Comparison of ENCODE assay signal across 10 cellular contexts in genomic region chr7:39504963-39505362, GRCh38.
DNase-seq lines count a peak whose midpoint lies in the region; ATAC-seq, FAIRE-seq and TF ChIP-seq lines count a peak whose summit lies in the region.
"Had no signal": no experiment of that assay in that cellular context is flagged by ENCODE, and none has a peak within 500 bp of the region (broad histone marks: within the 10 kb centered on the region; RNA-seq: fewer than 3 reads in every experiment).

No MANE protein-coding gene starts in this region.

- TF ChIP-seq CTCF in fibroblast of lung (conservative IDR thresholded peaks at IDR 0.05 in 1 of 2, IDR thresholded peaks at IDR 0.05 in 1 of 2; ENCODE audit: low read depth in 1 of 2, low read length in 2 of 2): no peak

- no peak for ATAC-seq in HG03457 (IDR thresholded peaks at IDR 0.05; ENCODE audit: unreplicated experiment)
- no peak for ATAC-seq in HG03196 (IDR thresholded peaks at IDR 0.05; ENCODE audit: unreplicated experiment)

- FAIRE-seq in RCC 7860 (lab: Jason Lieb, UNC): peak; percentile 96

- H4K20me1 ChIP-seq in fibroblast of lung (ENCODE audit: control insufficient read depth, extremely low read depth, insufficient read depth, low read length): no peaks in the 10 kb centered on the region

- H3K79me2 ChIP-seq in fibroblast of lung (ENCODE audit: control insufficient read depth, insufficient read depth, low read length): no peaks in the 10 kb centered on the region

- no peak overlapping the region for H2AFZ ChIP-seq in fibroblast of lung (ENCODE audit: low read length)

- no peak overlapping the region for H3K4me2 ChIP-seq in fibroblast of lung (ENCODE audit: extremely low read depth, insufficient read depth, low read length)

- DNase-seq in A172 (ENCODE audit: low spot score) (peak; percentile 90), DMS79 (lab: John Stamatoyannopoulos, UW) (peak; percentile 31), RCC 7860 (ENCODE audit: low spot score) (peak; percentile 88), fibroblast of lung (ENCODE audit: low read depth in 2 of 2) (peak; percentile 36 to 66), activated T-cell treated with anti-CD3 and anti-CD28 coated beads for 4 hours (no peak), posterior vena cava (ENCODE audit: low spot score) (no peak)
- DNase-seq: CD8-positive, alpha-beta memory T cell; MM.1S had no signal

- H3K27ac ChIP-seq in fibroblast of lung (ENCODE audit: insufficient read depth, low read length): no peak overlapping the region

- no peaks in the 10 kb centered on the region for H3K4me1 ChIP-seq in fibroblast of lung (ENCODE audit: control insufficient read depth, extremely low read depth, insufficient read depth, low read length)

- H3K36me3 ChIP-seq in fibroblast of lung (ENCODE audit: control insufficient read depth, insufficient read depth, low read length): no peaks in the 10 kb centered on the region

- no peak overlapping the region for H3K9ac ChIP-seq in fibroblast of lung (ENCODE audit: insufficient read depth, low read length)

- H3K27me3 ChIP-seq in fibroblast of lung (ENCODE audit: control insufficient read depth, insufficient read depth, low read length): no peaks in the 10 kb centered on the region

- no peaks in the 10 kb centered on the region for H3K9me3 ChIP-seq in fibroblast of lung (ENCODE audit: control insufficient read depth, insufficient read depth, low read depth, low read length)

- H3K4me3 ChIP-seq in fibroblast of lung (replicated peaks in 1 of 4; ENCODE audit: control extremely low read depth in 1 of 4, insufficient read depth in 1 of 4, low read depth in 3 of 4, low read length in 4 of 4): no peak overlapping the region

- intact Hi-C loops in posterior vena cava (cut with DNase I): no loop called here

Comparison
In these comparisons a context has a peak if more than half of its experiments do, and no peak if none do; other contexts are left out.
1. DNase-seq: peak in A172 (single experiment), DMS79 (single experiment), RCC 7860 (single experiment) and fibroblast of lung (2 of 2); none in activated T-cell treated with anti-CD3 and anti-CD28 coated beads for 4 hours (single experiment) and posterior vena cava (single experiment).